Comparison of ENCODE assay signal across 9 cellular contexts in the genomic region with DNA sequence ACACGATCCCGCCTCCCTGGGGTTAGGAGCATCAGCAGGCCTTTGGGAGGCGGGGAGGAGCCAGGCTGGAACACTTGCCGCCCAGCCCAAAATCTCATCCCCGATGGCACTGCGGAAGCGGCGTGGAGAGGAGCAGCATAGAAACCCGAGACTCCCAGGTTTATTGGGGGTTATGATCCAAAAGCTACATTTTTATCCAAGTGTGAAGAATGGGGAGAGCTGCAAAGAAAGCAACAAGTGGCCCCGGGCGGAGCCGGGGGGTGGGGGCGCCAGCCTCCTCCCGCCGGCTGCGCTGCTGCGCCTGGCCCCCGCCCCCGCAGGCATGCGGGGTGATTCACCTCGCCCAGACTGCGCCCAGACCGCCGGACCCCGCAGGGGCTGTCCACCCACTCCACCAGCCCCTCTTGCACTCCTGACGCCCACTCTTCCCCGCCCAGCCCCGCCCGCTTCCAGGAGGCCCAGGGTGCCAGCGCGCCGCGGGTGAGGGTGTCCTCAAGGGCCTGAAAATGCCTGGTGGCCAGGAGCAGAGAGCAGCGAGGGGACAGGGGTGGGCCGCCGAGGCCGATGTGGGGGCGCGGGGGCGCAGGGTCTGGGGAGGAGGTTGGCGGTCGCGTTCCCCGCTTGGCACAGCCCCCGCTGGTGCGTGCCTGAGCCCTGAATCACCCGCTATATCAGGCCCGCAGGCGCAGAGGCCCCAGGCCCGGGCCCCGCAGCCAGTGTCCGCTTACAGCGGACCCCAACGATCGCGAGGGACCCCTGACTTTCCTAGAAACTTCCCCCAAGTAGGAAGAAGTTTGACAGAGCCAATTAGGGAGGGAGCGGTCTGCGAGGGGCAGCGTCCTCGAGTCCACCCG. TPM values are rescaled to one million over a fixed set of nuclear protein-coding genes. Genes with fewer than 3 reads are reported as not detected.
DNase-seq lines count a peak whose midpoint lies in the region; ATAC-seq, FAIRE-seq and TF ChIP-seq lines count a peak whose summit lies in the region.
"Had no signal": no experiment of that assay in that cellular context is flagged by ENCODE, and none has a peak within 500 bp of the region (broad histone marks: within the 10 kb centered on the region; RNA-seq: fewer than 3 reads in every experiment).

No MANE protein-coding gene starts in this region.

- H3K14ac ChIP-seq in H1 (ENCODE audit: insufficient read length): no peak overlapping the region

- no peak overlapping the region for H2BK12ac ChIP-seq in H1 (ENCODE audit: low read depth, low read length)

- H3K4me1 Mint-ChIP-seq in CD4-positive, alpha-beta T cell (ENCODE audit: low read depth): peaks cover 16% of the 10 kb centered on the region

- no peak overlapping the region for H3K27ac Mint-ChIP-seq in CD4-positive, alpha-beta T cell

- H3K9ac ChIP-seq in H1 (replicated peaks in 1 of 4; ENCODE audit: extremely low read depth in 1 of 4, low read depth in 3 of 4, low read length in 3 of 4): peak overlapping the region in 1 of 4 experiments; percentile 67; a peak in 1 of 7 replicates

- no peak for TF ChIP-seq EP300 in H1 (IDR thresholded peaks at IDR 0.05; ENCODE audit: borderline replicate concordance in 1 of 2, low read depth in 2 of 2, low read length in 2 of 2)

- POLR2A ChIA-PET in CD4-positive, alpha-beta T cell (lab: Charles Lee): interaction anchor here (0.8 to 2.5 kb wide), 10 partner anchors 13 to 187 kb away, joined by 3 to 12 read pairs (median 4); partner anchors contain the start of genes RETREG3, STAT3 and TUBG1
- POLR2A ChIA-PET in H1 (lab: Charles Lee; ENCODE audit: partially characterized antibody): interaction anchor here (1.5 to 2.6 kb wide), 7 partner anchors 10 to 93 kb away, joined by 5 to 19 read pairs (median 12); no protein-coding TSS in a partner anchor

- 0 out of 2 replicates have a peak overlapping the region, but pooled peaks have one; percentile 23 for H2BK15ac ChIP-seq in H1 (ENCODE audit: low read length)

- H3K9me3 ChIP-seq in CD4-positive, alpha-beta T cell (ENCODE audit: control insufficient read depth, low read length): no peaks in the 10 kb centered on the region
- no peaks in the 10 kb centered on the region for H3K9me3 ChIP-seq in SJCRH30 (replicated peaks)
- H3K9me3 ChIP-seq in H1 (ENCODE audit: insufficient read depth in 2 of 2, low read depth in 1 of 2, low read length in 1 of 2): no peaks in the 10 kb centered on the region
- no peaks in the 10 kb centered on the region for H3K9me3 ChIP-seq in mesodermal cell (ENCODE audit: control insufficient read depth, low read length)
- no peaks in the 10 kb centered on the region for H3K9me3 ChIP-seq in upper lobe of right lung

- H3K79me1 ChIP-seq in H1 (ENCODE audit: low read depth, low read length): peaks cover 9% of the 10 kb centered on the region

- peaks cover 22% of the 10 kb centered on the region for H3K27me3 Mint-ChIP-seq in CD4-positive, alpha-beta T cell

- H3K79me2 ChIP-seq in H1 (ENCODE audit: control insufficient read depth in 1 of 2, insufficient read depth in 2 of 2, low read length in 2 of 2): peaks cover 0 to 19% of the 10 kb centered on the region in 2 experiments; a peak in 2 of 4 replicates

- no peak for ATAC-seq in CD4-positive, alpha-beta T cell (ENCODE audit: poor library complexity)
- ATAC-seq in upper lobe of right lung (peak; percentile 37), GM21390 (IDR thresholded peaks at IDR 0.05; ENCODE audit: unreplicated experiment) (no peak)

- H3K4me2 ChIP-seq in H1 (ENCODE audit: insufficient read depth in 1 of 2, low read depth in 2 of 2, low read length in 2 of 2): peak overlapping the region; percentile 99

- no peak overlapping the region for H4K5ac ChIP-seq in H1 (ENCODE audit: insufficient read length, low read depth, low read length)

- H2BK20ac ChIP-seq in H1 (ENCODE audit: low read length): no peak overlapping the region

- peaks cover 6 to 8% of the 10 kb centered on the region in 2 experiments for H4K20me1 ChIP-seq in H1 (replicated peaks in 1 of 2; ENCODE audit: control insufficient read depth in 1 of 2, insufficient read depth in 2 of 2, low read length in 2 of 2)

- intact Hi-C loops in CD4-positive, alpha-beta T cell (cut with DNase I, micrococcal nuclease): loop anchor here in 1 of 2 experiments (5.0 kb wide), 1 partner anchor 41 kb away; no protein-coding TSS in a partner anchor
- intact Hi-C loops in upper lobe of right lung (cut with DNase I): no loop called here

- H3K56ac ChIP-seq in H1 (replicated peaks; ENCODE audit: insufficient read length, low read depth, low read length): peak overlapping the region; percentile 30

- no peak overlapping the region for H2BK120ac ChIP-seq in H1 (replicated peaks; ENCODE audit: low read depth, low read length)

- H3K4ac ChIP-seq in H1 (replicated peaks; ENCODE audit: insufficient read length, low read depth, low read length): no peak overlapping the region

- no peak overlapping the region for H2AK5ac ChIP-seq in H1 (ENCODE audit: low read depth, low read length)

- TF ChIP-seq CTCF in CD4-positive, alpha-beta T cell (IDR thresholded peaks at IDR 0.05): no peak
- TF ChIP-seq CTCF in H1 (IDR thresholded peaks at IDR 0.05; ENCODE audit: control extremely low read depth in 1 of 3, insufficient read depth in 1 of 3, low read depth in 1 of 3, low read length in 3 of 3) (no peak), upper lobe of right lung (IDR thresholded peaks at IDR 0.05) (no peak)

- H4K91ac ChIP-seq in H1 (replicated peaks; ENCODE audit: insufficient read length, low read length): no peak overlapping the region

- TF ChIP-seq POLR2A in H1 (IDR thresholded peaks at IDR 0.05; ENCODE audit: control extremely low read depth in 1 of 2, low read depth in 2 of 2, low read length in 2 of 2): no peak

- H3K27me3 ChIP-seq in CD4-positive, alpha-beta T cell (ENCODE audit: control insufficient read depth, insufficient read depth, low read length): peaks cover 28% of the 10 kb centered on the region
- H3K27me3 ChIP-seq in SJCRH30: no peaks in the 10 kb centered on the region
- H3K27me3 ChIP-seq in H1 (replicated peaks in 1 of 4; ENCODE audit: control insufficient read depth in 3 of 4, extremely low read depth in 1 of 4, insufficient read depth in 3 of 4, low read length in 3 of 4): peaks cover 0 to 13% (median 10%) of the 10 kb centered on the region in 4 experiments; a peak in 6 of 7 replicates
- no peaks in the 10 kb centered on the region for H3K27me3 ChIP-seq in upper lobe of right lung

- H3K23me2 ChIP-seq in H1 (ENCODE audit: low read depth, low read length): peaks cover 14% of the 10 kb centered on the region

- H3K36me3 Mint-ChIP-seq in CD4-positive, alpha-beta T cell (ENCODE audit: low read depth): no peaks in the 10 kb centered on the region

- H3K4me1 ChIP-seq in SJCRH30 (0 out of 2 replicates have a peak, but pooled peaks cover 7% of the 10 kb centered on the region), H1 (replicated peaks in 1 of 4; ENCODE audit: control insufficient read depth in 3 of 4, insufficient read depth in 4 of 4, low read length in 3 of 4) (peaks cover 0 to 17% (median 8%) of the 10 kb centered on the region in 4 experiments; a peak in 5 of 7 replicates), mesodermal cell (ENCODE audit: control insufficient read depth, insufficient read depth, low read length, poor library complexity, severe bottlenecking) (peaks cover 20% of the 10 kb centered on the region), upper lobe of right lung (peaks cover 16% of the 10 kb centered on the region)

- peak overlapping the region; percentile 85 for H3K4me3 Mint-ChIP-seq in CD4-positive, alpha-beta T cell

- peaks cover 6% of the 10 kb centered on the region for H3K36me3 ChIP-seq in SJCRH30
- H3K36me3 ChIP-seq in H1 (ENCODE audit: control insufficient read depth in 2 of 4, insufficient read depth in 4 of 4, low read length in 3 of 4): no peaks in the 10 kb centered on the region
- H3K36me3 ChIP-seq in mesodermal cell (ENCODE audit: control insufficient read depth, insufficient read depth, low read length): peaks cover 15% of the 10 kb centered on the region
- H3K36me3 ChIP-seq in upper lobe of right lung: no peaks in the 10 kb centered on the region

- no peak for TF ChIP-seq RAD21 in H1 (IDR thresholded peaks at IDR 0.05 in 1 of 2, conservative IDR thresholded peaks at IDR 0.05 in 1 of 2; ENCODE audit: low read depth in 2 of 2, low read length in 2 of 2)

- CTCF ChIA-PET in CD4-positive, alpha-beta T cell (lab: Charles Lee): interaction anchor here (1.8 to 2.4 kb wide), 3 partner anchors 96 to 99 kb away, joined by 4 read pairs; no protein-coding TSS in a partner anchor
- CTCF ChIA-PET in H1 (lab: Charles Lee; ENCODE audit: partially characterized antibody): interaction anchor here (1.0 to 6.1 kb wide), 7 partner anchors 14 to 106 kb away, joined by 3 to 36 read pairs (median 7); no protein-coding TSS in a partner anchor

- H3K4me3 ChIP-seq in SJCRH30: peak overlapping the region; percentile 72
- H3K4me3 ChIP-seq in H1 (ENCODE audit: extremely low read depth in 1 of 4, insufficient read depth in 2 of 4, low read depth in 3 of 4, low read length in 4 of 4): peak overlapping the region; percentile 73 to 99 (median 86)
- H3K4me3 ChIP-seq in mesodermal cell (ENCODE audit: extremely low read depth, insufficient read depth, low read length, poor library complexity, severe bottlenecking): peak overlapping the region; percentile 95
- peak overlapping the region; percentile 88 for H3K4me3 ChIP-seq in upper lobe of right lung

- no peak overlapping the region for H2BK5ac ChIP-seq in H1 (ENCODE audit: low read depth, low read length)

- H3K9me3 Mint-ChIP-seq in CD4-positive, alpha-beta T cell: no peaks in the 10 kb centered on the region

- H4K8ac ChIP-seq in H1 (ENCODE audit: extremely low read depth, insufficient read depth, low read length): no peak overlapping the region; the same call in 1 of the 2 replicates

- WGBS in H1 (ENCODE audit: extremely low coverage in 1 of 2, insufficient coverage in 1 of 2, insufficient read length in 1 of 2, insufficient replicate concordance in 2 of 2, low coverage in 1 of 2, low lambda C conversion rate in 2 of 2, missing lambda C conversion rate in 1 of 2), 2 experiments: 5% methylated on average over 47 of the region's 61 CpGs; no CpG with 5 or more reads in 1 of the 2 experiments
- 1 to 2% methylated on average over 32 to 38 of the region's 61 CpGs for WGBS in mesodermal cell (ENCODE audit: insufficient coverage in 2 of 2), 2 experiments

- H3K23ac ChIP-seq in H1 (ENCODE audit: insufficient read length): no peak overlapping the region

- no peak for DNase-seq in CD4-positive, alpha-beta T cell
- DNase-seq in SJCRH30 (peak; percentile 52 to 58), H1 (ENCODE audit: low read depth in 1 of 2, low spot score in 2 of 2) (no peak), upper lobe of right lung (peak; percentile 75), globus pallidus (ENCODE audit: low spot score) (no peak)
- no peak for DNase-seq in stimulated activated naive CD4-positive, alpha-beta T cell treated with Interleukin-2 at 50 U/mL for 16 hours (lab: John Stamatoyannopoulos, UW)

- peak overlapping the region; percentile 48; the same call in 1 of the 2 replicates for H3K18ac ChIP-seq in H1 (ENCODE audit: extremely low read depth, low read length)

- no peak for FAIRE-seq in H1 (lab: Jason Lieb, UNC)
- FAIRE-seq: islet of Langerhans had no signal

- H2AFZ ChIP-seq in H1 (ENCODE audit: low read length): no peak overlapping the region

- no peak overlapping the region for H3K27ac ChIP-seq in CD4-positive, alpha-beta T cell (ENCODE audit: low read depth, low read length)
- H3K27ac ChIP-seq in SJCRH30 (peak overlapping the region; percentile 64), H1 (ENCODE audit: low read depth, low read length) (no peak overlapping the region), mesodermal cell (ENCODE audit: low read depth, low read length, severe bottlenecking) (peak overlapping the region; percentile 89), upper lobe of right lung (peak overlapping the region; percentile 91)

RNA-seq across cellular contexts. Expression of gene CAVIN1, which starts 1.4 kb away (rescaled TPM):
- under 1 TPM; 0.14 to 0.16 TPM for total RNA-seq in CD4-positive, alpha-beta T cell
- total RNA-seq in SJCRH30 (2014; rRNA removed; shearing (Covaris generic)): 46.9 and 47.8 TPM in 2 replicates
- total RNA-seq in H1 (2021; fragmentation: NEBNext Ultra II Directional; extraction: Animal tissue kit (Norgen Biotek cat#: 25700)): 41.6 and 43.5 TPM in 2 replicates
- polyA plus RNA-seq in H1 (2011; rRNA removed): 16.2 and 22.6 TPM in 2 replicates
- 25.9 TPM for polyA plus RNA-seq in H1 (2011; cell fraction: cytosol; rRNA removed)
- 16.1 TPM for polyA plus RNA-seq in H1 (2011; cell fraction: nucleus; rRNA removed)
- polyA plus RNA-seq in H1 (2012, experiment 1 of 2): 28.3 to 38.2 TPM (median 33.3 TPM) in 4 replicates
- 30.3 TPM for polyA plus RNA-seq in H1 (2012, experiment 2 of 2)
- 17.7 TPM for polyA plus RNA-seq in H1 (2013, experiment 1 of 2)
- polyA plus RNA-seq in H1 (2013, experiment 2 of 2): 18.4 TPM
- polyA minus RNA-seq in H1 (2011; rRNA and poly(A)+ RNA removed): 8.8 and 10.6 TPM in 2 replicates
- polyA minus RNA-seq in H1 (2011; cell fraction: cytosol; rRNA and poly(A)+ RNA removed): 22.9 TPM
- 6.8 TPM for polyA minus RNA-seq in H1 (2011; cell fraction: nucleus; rRNA and poly(A)+ RNA removed)
- polyA plus RNA-seq in mesodermal cell (2013, experiment 1 of 2): 138 TPM
- 99.8 TPM for polyA plus RNA-seq in mesodermal cell (2013, experiment 2 of 2)
- 342 TPM for total RNA-seq in upper lobe of right lung

RNA-seq across cellular contexts. Expression of gene STAT3, which starts 33.5 kb away (rescaled TPM):
- total RNA-seq in CD4-positive, alpha-beta T cell: 100 to 1,000 TPM; 315 to 319 TPM
- total RNA-seq in SJCRH30 (2014; rRNA removed; shearing (Covaris generic)): 107 and 113 TPM in 2 replicates
- total RNA-seq in H1 (2021; fragmentation: NEBNext Ultra II Directional; extraction: Animal tissue kit (Norgen Biotek cat#: 25700)): 94.1 and 94.3 TPM in 2 replicates
- polyA plus RNA-seq in H1 (2011; rRNA removed): 38.4 and 41.2 TPM in 2 replicates
- polyA plus RNA-seq in H1 (2011; cell fraction: cytosol; rRNA removed): 48.0 TPM
- polyA plus RNA-seq in H1 (2011; cell fraction: nucleus; rRNA removed): 73.3 TPM
- polyA plus RNA-seq in H1 (2012, experiment 1 of 2): 62.3 to 80.8 TPM (median 72.6 TPM) in 4 replicates
- 32.2 TPM for polyA plus RNA-seq in H1 (2012, experiment 2 of 2)
- polyA plus RNA-seq in H1 (2013, experiment 1 of 2): 41.7 TPM
- polyA plus RNA-seq in H1 (2013, experiment 2 of 2): 37.9 TPM
- 86.0 and 92.4 TPM in 2 replicates for polyA minus RNA-seq in H1 (2011; rRNA and poly(A)+ RNA removed)
- 59.6 TPM for polyA minus RNA-seq in H1 (2011; cell fraction: cytosol; rRNA and poly(A)+ RNA removed)
- polyA minus RNA-seq in H1 (2011; cell fraction: nucleus; rRNA and poly(A)+ RNA removed): 60.0 TPM
- polyA plus RNA-seq in mesodermal cell (2013, experiment 1 of 2): 45.9 TPM
- polyA plus RNA-seq in mesodermal cell (2013, experiment 2 of 2): 39.3 TPM
- total RNA-seq in upper lobe of right lung: 309 TPM

RNA-seq across cellular contexts. Expression of gene ATP6V0A1, which starts 37.0 kb away (rescaled TPM):
- total RNA-seq in CD4-positive, alpha-beta T cell: 10 to 100 TPM; 10.4 to 14.4 TPM
- 25.3 and 30.9 TPM in 2 replicates for total RNA-seq in SJCRH30 (2014; rRNA removed; shearing (Covaris generic))
- 55.3 and 57.3 TPM in 2 replicates for total RNA-seq in H1 (2021; fragmentation: NEBNext Ultra II Directional; extraction: Animal tissue kit (Norgen Biotek cat#: 25700))
- polyA plus RNA-seq in H1 (2011; rRNA removed): 63.4 and 77.4 TPM in 2 replicates
- 46.8 TPM for polyA plus RNA-seq in H1 (2011; cell fraction: cytosol; rRNA removed)
- polyA plus RNA-seq in H1 (2011; cell fraction: nucleus; rRNA removed): 157 TPM
- 38.3 to 56.3 TPM (median 50.1 TPM) in 4 replicates for polyA plus RNA-seq in H1 (2012, experiment 1 of 2)
- polyA plus RNA-seq in H1 (2012, experiment 2 of 2): 35.9 TPM
- 56.4 TPM for polyA plus RNA-seq in H1 (2013, experiment 1 of 2)
- polyA plus RNA-seq in H1 (2013, experiment 2 of 2): 50.9 TPM
- 135 and 172 TPM in 2 replicates for polyA minus RNA-seq in H1 (2011; rRNA and poly(A)+ RNA removed)
- polyA minus RNA-seq in H1 (2011; cell fraction: cytosol; rRNA and poly(A)+ RNA removed): 33.5 TPM
- polyA minus RNA-seq in H1 (2011; cell fraction: nucleus; rRNA and poly(A)+ RNA removed): 90.2 TPM
- polyA plus RNA-seq in mesodermal cell (2013, experiment 1 of 2): 32.3 TPM
- 23.9 TPM for polyA plus RNA-seq in mesodermal cell (2013, experiment 2 of 2)
- total RNA-seq in upper lobe of right lung: 109 TPM

Comparison
In these comparisons a context has a peak if more than half of its experiments do, and no peak if none do; other contexts are left out.
1. DNase-seq: peak in SJCRH30 (2 of 2) and upper lobe of right lung (single experiment); none in CD4-positive, alpha-beta T cell (0 of 10), H1 (0 of 2), globus pallidus (single experiment) and stimulated activated naive CD4-positive, alpha-beta T cell treated with Interleukin-2 at 50 U/mL for 16 hours (single experiment).
2. H3K27ac ChIP-seq: peak in SJCRH30 (single experiment), mesodermal cell (single experiment) and upper lobe of right lung (single experiment); none in CD4-positive, alpha-beta T cell (single experiment) and H1 (single experiment).
3. RNA of gene CAVIN1, which starts 1.4 kb away (total RNA-seq): 342 TPM in upper lobe of right lung (single experiment), 46.9 to 47.8 TPM in SJCRH30 and 41.6 to 43.5 TPM in H1; 0.14 to 0.16 TPM in CD4-positive, alpha-beta T cell; every median in the first group is over 10 times any median in the second.
4. Peak in every context shown above with its lines, with median percentiles within 50 percentile points of each other: H3K4me3 ChIP-seq.